In the genomic region with DNA sequence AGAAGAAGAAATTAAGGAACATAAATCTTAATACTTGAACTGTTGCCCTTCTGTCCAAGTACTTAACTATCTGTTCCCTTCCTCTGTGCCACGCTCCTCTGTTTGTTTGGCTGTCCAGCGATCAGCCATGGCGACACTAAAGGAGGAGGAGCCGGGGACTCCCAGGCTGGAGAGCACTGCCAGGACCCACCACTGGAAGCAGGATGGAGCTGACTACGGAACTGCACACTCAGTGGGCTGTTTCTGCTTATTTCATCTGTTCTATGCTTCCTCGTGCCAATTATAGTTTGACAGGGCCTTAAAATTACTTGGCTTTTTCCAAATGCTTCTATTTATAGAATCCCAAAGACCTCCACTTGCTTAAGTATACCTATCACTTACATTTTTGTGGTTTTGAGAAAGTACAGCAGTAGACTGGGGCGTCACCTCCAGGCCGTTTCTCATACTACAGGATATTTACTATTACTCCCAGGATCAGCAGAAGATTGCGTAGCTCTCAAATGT, we compare ENCODE assay signal across 8 cellular contexts. TPM values are rescaled to one million over a fixed set of nuclear protein-coding genes. Genes with fewer than 3 reads are reported as not detected.
DNase-seq lines count a peak whose midpoint lies in the region; ATAC-seq and TF ChIP-seq lines count a peak whose summit lies in the region.

No MANE protein-coding gene starts in this region.

- DNase-seq in AG04449 (ENCODE audit: low read depth, low spot score) (no peak), RKO (ENCODE audit: low spot score) (peak; percentile 11), epithelial cell of esophagus (ENCODE audit: low read depth) (peak; percentile 22), neural progenitor cell (ENCODE audit: low spot score) (peak; percentile 79), hippocampal formation (lab: John Stamatoyannopoulos, UW) (no peak)

- H3K9ac ChIP-seq in neural progenitor cell, result no peak overlapping the region

- H3K27ac ChIP-seq in neural progenitor cell, result no peak overlapping the region

- no peak overlapping the region for H3K27ac Mint-ChIP-seq in neural progenitor cell

- H3K27me3 Mint-ChIP-seq in neural progenitor cell (ENCODE audit: insufficient read depth, low read depth), result peaks cover 5% of the 10 kb centered on the region

- POLR2A ChIA-PET in AG04449 (lab: Yijun Ruan, JAX), result no interaction called here

- peak overlapping the region; percentile 39 for H3K4me2 ChIP-seq in neural progenitor cell

- no peaks in the 10 kb centered on the region for H3K27me3 ChIP-seq in neural progenitor cell

- H3K4me3 ChIP-seq in AG04449 (ENCODE audit: low read depth, low read length) (no peak overlapping the region), GM12875 (ENCODE audit: low read depth, low read length) (no peak overlapping the region), epithelial cell of esophagus (ENCODE audit: low read length) (no peak overlapping the region), neural progenitor cell (peak overlapping the region; percentile 18)

- H3K4me1 ChIP-seq in neural progenitor cell, result no peaks in the 10 kb centered on the region

- H3K9me3 ChIP-seq in neural progenitor cell (ENCODE audit: low read depth), result no peaks in the 10 kb centered on the region

- CTCF ChIA-PET in AG04449 (lab: Yijun Ruan, JAX), result no interaction called here

- H3K4me3 Mint-ChIP-seq in neural progenitor cell, result no peak overlapping the region

- peak overlapping the region; percentile 93 for H2AFZ ChIP-seq in neural progenitor cell (replicated peaks)

- peaks cover 8% of the 10 kb centered on the region for H3K4me1 Mint-ChIP-seq in neural progenitor cell

- TF ChIP-seq CTCF in AG04449 (IDR thresholded peaks at IDR 0.05; ENCODE audit: insufficient read depth, low read length, missing control alignments) (peak; percentile 9), GM12875 (IDR thresholded peaks at IDR 0.05; ENCODE audit: borderline replicate concordance, insufficient read depth, low read depth, low read length) (peak; percentile 18; the same call in 1 of the 2 replicates), epithelial cell of esophagus (IDR thresholded peaks at IDR 0.05; ENCODE audit: insufficient read depth, low read depth, low read length, missing control alignments) (peak; percentile 35), neural progenitor cell (IDR thresholded peaks at IDR 0.05) (peak; percentile 71)

- no peaks in the 10 kb centered on the region for H3K36me3 ChIP-seq in neural progenitor cell

- H3F3A ChIP-seq in neural progenitor cell (ENCODE audit: low read depth), result no peaks in the 10 kb centered on the region

- H4K20me1 ChIP-seq in neural progenitor cell (ENCODE audit: low read depth), result no peaks in the 10 kb centered on the region

- peaks cover 2% of the 10 kb centered on the region for H3K36me3 Mint-ChIP-seq in neural progenitor cell

- ATAC-seq in HG02588 (IDR thresholded peaks at IDR 0.05; ENCODE audit: unreplicated experiment) (no peak), GM19351 (IDR thresholded peaks at IDR 0.05; ENCODE audit: unreplicated experiment) (no peak)

- no peaks in the 10 kb centered on the region for H3K79me2 ChIP-seq in neural progenitor cell (ENCODE audit: low read depth)

- H3K9me3 Mint-ChIP-seq in neural progenitor cell, result peaks cover 11% of the 10 kb centered on the region

RNA-seq across cellular contexts. Expression of a gene that starts 17.1 kb away (rescaled TPM):
- total RNA-seq in neural progenitor cell (ENCODE audit: low replicate concordance), result 0.11 and 0.53 TPM in 2 replicates

Comparison
In these comparisons a context has a peak if more than half of its experiments do, and no peak if none do; other contexts are left out.
1. DNase-seq: peak in RKO (single experiment), epithelial cell of esophagus (single experiment) and neural progenitor cell (single experiment); none in AG04449 (single experiment) and hippocampal formation (0 of 2).
2. CTCF ChIP-seq: peak in every context shown above with its lines; median percentile 71 in neural progenitor cell; 35 in epithelial cell of esophagus; 18 in GM12875; 9 in AG04449.